In the genomic region with DNA sequence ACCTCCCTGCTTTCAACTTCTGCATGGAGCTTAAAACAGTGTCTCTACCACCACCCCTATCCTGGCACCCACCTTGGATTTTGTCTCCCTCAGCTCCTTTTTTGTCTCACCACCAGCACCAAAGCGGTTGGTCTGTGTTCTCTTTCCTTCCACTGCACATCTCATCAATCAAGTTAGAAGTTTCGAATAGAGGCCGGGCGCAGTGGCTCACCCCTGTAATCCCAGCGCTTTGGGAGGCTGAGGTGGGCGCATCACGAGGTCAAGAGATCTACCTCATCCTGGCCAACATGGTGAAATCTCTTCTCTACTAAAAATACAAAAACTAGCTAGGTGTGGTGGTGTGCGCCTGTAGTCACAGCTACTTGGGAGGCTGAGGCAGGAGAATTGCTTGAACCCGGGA, we compare ENCODE assay signal across 8 cellular contexts.
"Had no signal": no experiment of that assay in that cellular context is flagged by ENCODE, and none has a peak within 500 bp of the region (broad histone marks: within the 10 kb centered on the region; RNA-seq: fewer than 3 reads in every experiment).

No MANE protein-coding gene starts in this region.

- DNase-seq: GDM1, GF-D8 had no signal

- FAIRE-seq: G401.6, GM12878, GM12891, GM12892, GM18507, GM19239 had no signal
